17 cellular contexts compared by ENCODE assay signal in the genomic region with DNA sequence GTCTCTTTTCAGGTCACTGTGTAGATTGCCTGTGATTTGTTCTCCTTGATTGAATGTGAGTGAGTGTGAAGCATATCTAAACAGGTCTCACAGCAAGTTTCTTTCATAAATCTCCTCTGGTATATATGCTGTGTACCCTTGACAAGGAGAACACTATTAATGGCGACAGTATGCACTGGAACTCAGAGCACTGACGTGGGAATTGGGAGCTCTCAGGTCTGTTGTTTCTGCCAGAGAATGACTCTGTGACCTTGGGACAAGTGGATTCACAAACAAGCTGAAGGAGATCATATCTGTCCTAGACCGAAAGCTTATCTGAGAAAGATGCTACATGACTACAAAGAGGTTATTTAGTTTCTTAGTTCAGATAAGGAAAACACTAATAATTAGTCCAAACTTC.
A peak's percentile ranks its signal among the peaks of the same experiment; 100 is the strongest.
DNase-seq lines count a peak whose midpoint lies in the region; ATAC-seq and TF ChIP-seq lines count a peak whose summit lies in the region.
"Had no signal": no experiment of that assay in that cellular context is flagged by ENCODE, and none has a peak within 500 bp of the region (broad histone marks: within the 10 kb centered on the region; RNA-seq: fewer than 3 reads in every experiment).

No MANE protein-coding gene starts in this region.

- WGBS in heart left ventricle, 4 donors, result 45 to 68% (median 51%) methylated on average over 3 of the region's 3 CpGs

- H3K36me3 Mint-ChIP-seq in mesothelial cell of epicardium, result peaks cover 2% of the 10 kb centered on the region

- no peaks in the 10 kb centered on the region for H3K9me3 ChIP-seq in heart left ventricle
- no peaks in the 10 kb centered on the region for H3K9me3 ChIP-seq in right atrium auricular region
- no peaks in the 10 kb centered on the region for H3K9me3 ChIP-seq in left lung
- no peaks in the 10 kb centered on the region for H3K9me3 ChIP-seq in upper lobe of right lung

- H3K4me1 ChIP-seq in heart left ventricle, result peaks cover 0 to 29% (median 0%) of the 10 kb centered on the region in 12 donors
- H3K4me1 ChIP-seq in right atrium auricular region, result no peaks in the 10 kb centered on the region
- H3K4me1 ChIP-seq in left lung, result peaks cover 0 to 28% of the 10 kb centered on the region in 2 donors
- H3K4me1 ChIP-seq in upper lobe of right lung, result no peaks in the 10 kb centered on the region

- H3K9me3 Mint-ChIP-seq in mesothelial cell of epicardium, result peaks cover 4% of the 10 kb centered on the region
- H3K9me3 Mint-ChIP-seq: GM23338 had no signal

- no peaks in the 10 kb centered on the region for H3K27me3 Mint-ChIP-seq in mesothelial cell of epicardium (ENCODE audit: low read depth)
- H3K27me3 Mint-ChIP-seq: CD4-positive, alpha-beta memory T cell had no signal

- intact Hi-C loops in heart left ventricle (cut with DNase I), result no loop called here
- intact Hi-C loops in left lung (cut with DNase I), result no loop called here
- intact Hi-C loops in upper lobe of right lung (cut with DNase I), result no loop called here

- H3K27me3 ChIP-seq in heart left ventricle, result no peaks in the 10 kb centered on the region
- no peaks in the 10 kb centered on the region for H3K27me3 ChIP-seq in right atrium auricular region
- no peaks in the 10 kb centered on the region for H3K27me3 ChIP-seq in left lung
- no peaks in the 10 kb centered on the region for H3K27me3 ChIP-seq in upper lobe of right lung

- H3K27ac ChIP-seq in heart left ventricle, result peak overlapping the region in 1 of 12 donors; percentile 40
- H3K27ac ChIP-seq in right atrium auricular region, result no peak overlapping the region
- no peak overlapping the region for H3K27ac ChIP-seq in left lung
- H3K27ac ChIP-seq in upper lobe of right lung, result no peak overlapping the region
- no peak overlapping the region for H3K27ac ChIP-seq in coronary artery

- peak in 3 of 4 donors; percentile 52 to 77 (median 61) for ATAC-seq in heart left ventricle
- ATAC-seq in left lung, result peak; percentile 21
- ATAC-seq in upper lobe of right lung, result peak; percentile 14
- ATAC-seq: GM23338, HCT116 had no signal

- no peaks in the 10 kb centered on the region for H3K36me3 ChIP-seq in heart left ventricle
- peaks cover 3% of the 10 kb centered on the region for H3K36me3 ChIP-seq in right atrium auricular region
- H3K36me3 ChIP-seq in left lung, result no peaks in the 10 kb centered on the region
- H3K36me3 ChIP-seq in upper lobe of right lung, result no peaks in the 10 kb centered on the region

- H3K27ac Mint-ChIP-seq in mesothelial cell of epicardium, result peak overlapping the region; percentile 76
- H3K27ac Mint-ChIP-seq: CD4-positive, alpha-beta memory T cell; GM23338; H9 had no signal

- no peak overlapping the region for H3K4me3 ChIP-seq in heart left ventricle
- no peak overlapping the region for H3K4me3 ChIP-seq in right atrium auricular region
- H3K4me3 ChIP-seq in left lung, result no peak overlapping the region
- H3K4me3 ChIP-seq in upper lobe of right lung, result no peak overlapping the region
- H3K4me3 ChIP-seq in coronary artery, result no peak overlapping the region
- H3K4me3 ChIP-seq: GM23338 had no signal

- TF ChIP-seq CTCF in heart left ventricle (IDR thresholded peaks at IDR 0.05) (no peak), right atrium auricular region (IDR thresholded peaks at IDR 0.05) (no peak), left lung (IDR thresholded peaks at IDR 0.05) (no peak), mesothelial cell of epicardium (IDR thresholded peaks at IDR 0.05; ENCODE audit: unreplicated experiment) (no peak), upper lobe of right lung (IDR thresholded peaks at IDR 0.05) (no peak), coronary artery (IDR thresholded peaks at IDR 0.05) (no peak)

- no peak for TF ChIP-seq POLR2A in heart left ventricle (IDR thresholded peaks at IDR 0.05)

- no peak for DNase-seq in heart left ventricle
- DNase-seq in right atrium auricular region (ENCODE audit: low spot score), result no peak
- no peak for DNase-seq in left lung
- no peak for DNase-seq in mesothelial cell of epicardium (ENCODE audit: low spot score in 2 of 2, unreplicated experiment in 2 of 2)
- no peak for DNase-seq in upper lobe of right lung
- no peak for DNase-seq in mesenteric fat pad (ENCODE audit: low spot score)
- DNase-seq in coronary artery (ENCODE audit: low spot score), result no peak
- DNase-seq: C1 segment of cervical spinal cord; Calu3; CD4-positive, alpha-beta memory T cell; COR-L47; DMS53; DMS79 treated with DMSO at 0.1 percent for 48 hours; GF-D8; H9 had no signal

- no peak overlapping the region for H3K4me3 Mint-ChIP-seq in mesothelial cell of epicardium
- H3K4me3 Mint-ChIP-seq: CD4-positive, alpha-beta memory T cell; GM23338; H9 had no signal

- peaks cover 23% of the 10 kb centered on the region for H3K4me1 Mint-ChIP-seq in mesothelial cell of epicardium
- H3K4me1 Mint-ChIP-seq: GM23338, H9 had no signal
